1 cellular context compared by ENCODE assay signal in genomic region chr6:134223761-134224445, GRCh38.
TF ChIP-seq lines count a peak whose summit lies in the region.

No MANE protein-coding gene starts in this region.

TF ChIP-seq in WTC11, 78 proteins besides CTCF, POLR2A, EP300 and RAD21 (continued from another document):
- no peak for TF ChIP-seq STAT6 (CRISPR knock-in tag; conservative IDR thresholded peaks at IDR 0.05; ENCODE audit: low read depth)
- TF ChIP-seq ERG (CRISPR knock-in tag; IDR thresholded peaks at IDR 0.05) = no peak
- no peak for TF ChIP-seq SMAD3 (CRISPR knock-in tag; IDR thresholded peaks at IDR 0.05; ENCODE audit: borderline replicate concordance)
- no peak for TF ChIP-seq NFE2L1 (CRISPR knock-in tag; IDR thresholded peaks at IDR 0.05)
- no peak for TF ChIP-seq E2F5 (CRISPR knock-in tag; IDR thresholded peaks at IDR 0.05)
- no peak for TF ChIP-seq ATF1 (CRISPR knock-in tag; IDR thresholded peaks at IDR 0.05)
- TF ChIP-seq USF1 (CRISPR knock-in tag; IDR thresholded peaks at IDR 0.05) = no peak
- no peak for TF ChIP-seq FOXJ3 (CRISPR knock-in tag; IDR thresholded peaks at IDR 0.05; ENCODE audit: borderline replicate concordance)
- TF ChIP-seq ZNF416 (CRISPR knock-in tag; IDR thresholded peaks at IDR 0.05) = no peak
- TF ChIP-seq ZNF121 (CRISPR knock-in tag; IDR thresholded peaks at IDR 0.05) = no peak
- TF ChIP-seq JUN (CRISPR knock-in tag; IDR thresholded peaks at IDR 0.05) = no peak
- TF ChIP-seq ARID4B (CRISPR knock-in tag; IDR thresholded peaks at IDR 0.05; ENCODE audit: borderline replicate concordance) = no peak
- TF ChIP-seq TEAD1 (CRISPR knock-in tag; IDR thresholded peaks at IDR 0.05) = no peak
- no peak for TF ChIP-seq ETV6 (CRISPR knock-in tag; IDR thresholded peaks at IDR 0.05)
- no peak for TF ChIP-seq IRF2 (CRISPR knock-in tag; IDR thresholded peaks at IDR 0.05; ENCODE audit: borderline replicate concordance, low read depth)
- TF ChIP-seq NR2C2 (CRISPR knock-in tag; IDR thresholded peaks at IDR 0.05) = no peak
TF ChIP-seq in WTC11: peak in this region for 0.
